Comparison of ENCODE assay signal across 11 cellular contexts in genomic region chr5:116650544-116650943, GRCh38.
"Had no signal": no experiment of that assay in that cellular context is flagged by ENCODE, and none has a peak within 500 bp of the region (broad histone marks: within the 10 kb centered on the region; RNA-seq: fewer than 3 reads in every experiment).

No MANE protein-coding gene starts in this region.

- H3K27ac ChIP-seq: cardiac muscle cell, hepatocyte, left lung, sigmoid colon, stomach, uterus had no signal

- ATAC-seq: activated naive CD8-positive, alpha-beta T cell treated with anti-CD3 and anti-CD28 coated beads, Interleukin-2, amount 50 U/mL, for 24 hours; left lung had no signal

- H3K27me3 ChIP-seq: cardiac muscle cell, hepatocyte, left lung, sigmoid colon, stomach, uterus had no signal

- DNase-seq: activated CD4-positive, alpha-beta T cell treated with anti-CD3 and anti-CD28 coated beads, Interleukin-2, amount 10 ng/mL, durations not matched to agents 7 days and 5 days; activated naive CD4-positive, alpha-beta T cell treated with anti-CD3 and anti-CD28 coated beads for 36 hours; activated naive CD8-positive, alpha-beta T cell treated with anti-CD3 and anti-CD28 coated beads, Interleukin-2, amount 50 U/mL, for 24 hours; sigmoid colon; stimulated activated CD4-positive, alpha-beta T cell treated with anti-CD3 and anti-CD28 coated beads, Interleukin-1b, Interleukin-23, amount 100 ng/mL, for 48 hours; stomach; T-helper 9 cell; uterus had no signal

- H3K4me3 ChIP-seq: cardiac muscle cell, hepatocyte, left lung, sigmoid colon, stomach, uterus had no signal
